ENCODE assay signal across 8 cellular contexts in genomic region chrX:41333994-41334865, GRCh38. TPM values are rescaled to one million over a fixed set of nuclear protein-coding genes. Genes with fewer than 3 reads are reported as not detected.
DNase-seq lines count a peak whose midpoint lies in the region; ATAC-seq and TF ChIP-seq lines count a peak whose summit lies in the region.

TSS of gene DDX3X (plus strand) at chrX:41334162. CDS start at chrX:41334253, 91 bp downstream.

- H3K27me3 ChIP-seq in BJ (ENCODE audit: control insufficient read depth, insufficient read depth, low read length) = no peaks in the 10 kb centered on the region

- DNase-seq in BJ (ENCODE audit: low read depth) (peak; percentile 32), NCI-H748 treated with DMSO at 0.1 percent for 48 hours (lab: John Stamatoyannopoulos, UW) (peak; percentile 79), medulla oblongata (ENCODE audit: extremely low spot score) (peak; percentile 83)
- peak; percentile 68 to 86 for DNase-seq in activated CD8-positive, alpha-beta memory T cell treated with anti-CD3 and anti-CD28 coated beads for 1 hour (ENCODE audit: extremely low read depth in 1 of 2, low read depth in 1 of 2)
- peak; percentile 88 for DNase-seq in effector CD4-positive, alpha-beta T cell
- peak; percentile 76 for DNase-seq in stimulated activated CD8-positive, alpha-beta memory T cell treated with anti-CD3 and anti-CD28 coated beads, Interleukin-12 subunit alpha, Interleukin-12 subunit beta, amount 100 ng/mL, for 1 hour (ENCODE audit: low read depth)

- ATAC-seq in HG03442 (IDR thresholded peaks at IDR 0.05; ENCODE audit: unreplicated experiment) = peak; percentile 38

- peak; percentile 18 for TF ChIP-seq CTCF in BJ (IDR thresholded peaks at IDR 0.05; ENCODE audit: insufficient read depth, low read depth, low read length)

- POLR2A ChIA-PET in BJ (lab: Charles Lee) = interaction anchor here (0.6 kb wide), 1 partner anchor 17 kb away, joined by 7 read pairs; no protein-coding TSS in a partner anchor

- no peaks in the 10 kb centered on the region for H3K36me3 ChIP-seq in BJ (ENCODE audit: control insufficient read depth, insufficient read depth, low read length)

- peak; percentile 100 for TF ChIP-seq POLR2A in GM19099 (IDR thresholded peaks at IDR 0.05; ENCODE audit: extremely low read depth, insufficient read length, low read depth)

- CTCF ChIA-PET in BJ (lab: Yijun Ruan, JAX) = interaction anchor here (0.6 kb wide), 1 partner anchor 175 kb away, joined by 3 read pairs; no protein-coding TSS in a partner anchor

- H3K4me3 ChIP-seq in BJ (ENCODE audit: low read depth, low read length) = peak within 1 kb of the TSS; percentile 91

RNA-seq across cellular contexts. Expression of gene DDX3X, which starts in this region (rescaled TPM):
- polyA plus RNA-seq in BJ (2011; rRNA removed) = 76.2 and 89.3 TPM in 2 replicates
- 55.7 and 68.3 TPM in 2 replicates for polyA minus RNA-seq in BJ (2011; rRNA and poly(A)+ RNA removed)

Comparison
In these comparisons a context has a peak if more than half of its experiments do, and no peak if none do; other contexts are left out.
1. Peak in every context shown above with its lines: DNase-seq, ATAC-seq and H3K4me3 ChIP-seq.
2. DNase-seq: peak in every context shown above with its lines; median percentile 88 in effector CD4-positive, alpha-beta T cell; 83 in medulla oblongata; 79 in NCI-H748 treated with DMSO at 0.1 percent for 48 hours; 77 in activated CD8-positive, alpha-beta memory T cell treated with anti-CD3 and anti-CD28 coated beads for 1 hour; 76 in stimulated activated CD8-positive, alpha-beta memory T cell treated with anti-CD3 and anti-CD28 coated beads, Interleukin-12 subunit alpha, Interleukin-12 subunit beta, amount 100 ng/mL, for 1 hour; 32 in BJ.